ENCODE assay signal across 8 cellular contexts in genomic region chr19:40147693-40148347, GRCh38.
A peak's percentile ranks its signal among the peaks of the same experiment; 100 is the strongest.
DNase-seq lines count a peak whose midpoint lies in the region; ATAC-seq and TF ChIP-seq lines count a peak whose summit lies in the region.

No MANE protein-coding gene starts in this region.

- no peak for TF ChIP-seq CTCF in AG09319 (IDR thresholded peaks at IDR 0.05; ENCODE audit: low read depth, low read length)

- H3K4me3 Mint-ChIP-seq in activated naive CD8-positive, alpha-beta T cell = peak overlapping the region; percentile 49

- no peak for ATAC-seq in HG02852 (IDR thresholded peaks at IDR 0.05; ENCODE audit: unreplicated experiment)
- no peak for ATAC-seq in GM21529 (IDR thresholded peaks at IDR 0.05; ENCODE audit: unreplicated experiment)

- H3K36me3 Mint-ChIP-seq in activated naive CD8-positive, alpha-beta T cell = no peaks in the 10 kb centered on the region

- peak; percentile 22 for DNase-seq in AG09319 (ENCODE audit: extremely low read depth, low read depth)
- peak; percentile 79 for DNase-seq in HPDE6-E6E7 (ENCODE audit: extremely low spot score)
- peak; percentile 81 for DNase-seq in iris pigment epithelial cell (ENCODE audit: low read depth)
- DNase-seq in NCI-H2196 (lab: John Stamatoyannopoulos, UW; ENCODE audit: unreplicated experiment) = no peak
- DNase-seq in HuH-7 (ENCODE audit: low spot score) = no peak

- peaks cover 38% of the 10 kb centered on the region for H3K4me1 Mint-ChIP-seq in activated naive CD8-positive, alpha-beta T cell (ENCODE audit: low read depth)

- H3K9me3 Mint-ChIP-seq in activated naive CD8-positive, alpha-beta T cell (ENCODE audit: low read depth) = no peaks in the 10 kb centered on the region

- peak overlapping the region; percentile 28 for H3K27ac Mint-ChIP-seq in activated naive CD8-positive, alpha-beta T cell

- no peaks in the 10 kb centered on the region for H3K27me3 Mint-ChIP-seq in activated naive CD8-positive, alpha-beta T cell

Comparison
In these comparisons a context has a peak if more than half of its experiments do, and no peak if none do; other contexts are left out.
1. DNase-seq: peak in AG09319 (single experiment), HPDE6-E6E7 (single experiment) and iris pigment epithelial cell (single experiment); none in NCI-H2196 (single experiment) and HuH-7 (single experiment).